In genomic region chr17:40340880-40341807, GRCh38 we compare ENCODE assay signal across 8 cellular contexts.
A peak's percentile ranks its signal among the peaks of the same experiment; 100 is the strongest.
DNase-seq lines count a peak whose midpoint lies in the region; ATAC-seq lines count a peak whose summit lies in the region.

No MANE protein-coding gene starts in this region.

- peak overlapping the region; percentile 57 for H3K4me3 ChIP-seq in mucosa of stomach (ENCODE audit: low read length)

- H3K36me3 ChIP-seq in mucosa of stomach (ENCODE audit: control insufficient read depth, insufficient read depth, low read length) = no peaks in the 10 kb centered on the region

- H3K4me1 ChIP-seq in mucosa of stomach (ENCODE audit: control insufficient read depth, insufficient read depth, low read length) = peaks cover 46% of the 10 kb centered on the region

- H3K9me3 ChIP-seq in mucosa of stomach (ENCODE audit: control insufficient read depth, low read length) = no peaks in the 10 kb centered on the region

- H3K27ac ChIP-seq in epithelial cell of prostate = peak overlapping the region; percentile 81

- no peaks in the 10 kb centered on the region for H3K27me3 ChIP-seq in mucosa of stomach (ENCODE audit: control insufficient read depth, insufficient read depth, low read length)

- peak; percentile 58 for ATAC-seq in HG03060 (IDR thresholded peaks at IDR 0.05; ENCODE audit: low read depth, unreplicated experiment)

- DNase-seq in NCI-H1417 (lab: John Stamatoyannopoulos, UW) (peak; percentile 42 to 86 (median 84)), NCI-H1417 treated with DMSO at 0.1 percent for 48 hours (lab: John Stamatoyannopoulos, UW) (no peak), NCI-H82 (lab: John Stamatoyannopoulos, UW) (peak; percentile 86), activated T-cell treated with anti-CD3 and anti-CD28 coated beads for 4 hours (peak; percentile 72), epithelial cell of prostate (ENCODE audit: low read depth, low spot score) (no peak)
- peak; percentile 63 to 68 for DNase-seq in stimulated activated CD8-positive, alpha-beta memory T cell treated with anti-CD3 and anti-CD28 coated beads, Interleukin-7, amount 100 ng/mL, for 1 hour (ENCODE audit: low read depth in 2 of 2)

- peak overlapping the region; percentile 93 for H3K9ac ChIP-seq in mucosa of stomach (ENCODE audit: low read length)

Comparison
In these comparisons a context has a peak if more than half of its experiments do, and no peak if none do; other contexts are left out.
1. DNase-seq: peak in NCI-H1417 (3 of 3), NCI-H82 (single experiment), activated T-cell treated with anti-CD3 and anti-CD28 coated beads for 4 hours (single experiment) and stimulated activated CD8-positive, alpha-beta memory T cell treated with anti-CD3 and anti-CD28 coated beads, Interleukin-7, amount 100 ng/mL, for 1 hour (2 of 2); none in NCI-H1417 treated with DMSO at 0.1 percent for 48 hours (single experiment) and epithelial cell of prostate (single experiment).